Comparison of ENCODE assay signal across 1 cellular context in genomic region chr11:70203749-70204465, GRCh38.
TF ChIP-seq lines count a peak whose summit lies in the region.

No MANE protein-coding gene starts in this region.

TF ChIP-seq in K562, 482 proteins besides CTCF, POLR2A, EP300 and RAD21 (continued from another document and continues in another):
- TF ChIP-seq TFAP4 (CRISPR knock-in tag; IDR thresholded peaks at IDR 0.05; ENCODE audit: borderline replicate concordance) (peak; percentile 28; the same call in 1 of the 2 replicates), NBN (IDR thresholded peaks at IDR 0.05; ENCODE audit: low read depth) (peak; percentile 40; the same call in 1 of the 2 replicates), CEBPG (CRISPR knock-in tag; IDR thresholded peaks at IDR 0.05) (peak; percentile 14; the same call in 1 of the 2 replicates), CEBPG (tag; conservative IDR thresholded peaks at IDR 0.05 in 1 of 2, IDR thresholded peaks at IDR 0.05 in 1 of 2) (no peak), ZNF639 (CRISPR knock-in tag; conservative IDR thresholded peaks at IDR 0.05 in 1 of 2, IDR thresholded peaks at IDR 0.05 in 1 of 2) (peak in 1 of 2 experiments; percentile 47; a peak in 1 of 4 replicates), ZKSCAN3 (CRISPR knock-in tag; IDR thresholded peaks at IDR 0.05) (no peak), ZNF274 (IDR thresholded peaks at IDR 0.05; ENCODE audit: borderline replicate concordance, low read depth, low read length) (no peak), ZNF696 (CRISPR knock-in tag; conservative IDR thresholded peaks at IDR 0.05) (no peak), ATF3 (IDR thresholded peaks at IDR 0.05) (peak; percentile 93), ATF3 (CRISPR knock-in tag; conservative IDR thresholded peaks at IDR 0.05) (peak; percentile 91), ZC3H4 (CRISPR knock-in tag; IDR thresholded peaks at IDR 0.05; ENCODE audit: borderline replicate concordance) (no peak), TBP (optimal IDR thresholded peaks at IDR 0.05; ENCODE audit: low read depth, low read length) (no peak), POLR2H (tag; IDR thresholded peaks at IDR 0.05; ENCODE audit: low read depth) (peak; percentile 46; the same call in 1 of the 2 replicates), LEF1 (IDR thresholded peaks at IDR 0.05) (peak; percentile 85), KDM5B (IDR thresholded peaks at IDR 0.05; ENCODE audit: insufficient replicate concordance, low read depth, low read length) (peak; percentile 53), ZC3H11A (IDR thresholded peaks at IDR 0.05; ENCODE audit: low read depth, low read length) (no peak), ZBTB9 (CRISPR knock-in tag; IDR thresholded peaks at IDR 0.05) (no peak; the same call in 1 of the 2 replicates), ARNT (IDR thresholded peaks at IDR 0.05) (no peak), ZBTB1 (CRISPR knock-in tag; IDR thresholded peaks at IDR 0.05; ENCODE audit: borderline replicate concordance, low read depth) (no peak), TFAM (CRISPR knock-in tag; conservative IDR thresholded peaks at IDR 0.05) (no peak), ELF1 (tag; IDR thresholded peaks at IDR 0.05) (no peak), HNRNPLL (IDR thresholded peaks at IDR 0.05; ENCODE audit: low read depth, low read length, poor library complexity, severe bottlenecking) (peak; percentile 68), NCOA1 (IDR thresholded peaks at IDR 0.05; ENCODE audit: low read depth) (0 out of 2 replicates have a peak, but pooled peaks have one; percentile 17), FOXP1 (CRISPR knock-in tag; IDR thresholded peaks at IDR 0.05) (no peak), BACH1 (tag; IDR thresholded peaks at IDR 0.05) (peak; percentile 64), ZSCAN29 (IDR thresholded peaks at IDR 0.05) (no peak), SAFB2 (IDR thresholded peaks at IDR 0.05; ENCODE audit: borderline replicate concordance, low read depth, low read length, severe bottlenecking) (no peak), NFYB (IDR thresholded peaks at IDR 0.05; ENCODE audit: extremely low read depth, insufficient read length) (no peak), CHD2 (IDR thresholded peaks at IDR 0.05; ENCODE audit: low read depth, low read length) (peak; percentile 46; the same call in 1 of the 2 replicates), MTA1 (IDR thresholded peaks at IDR 0.05; ENCODE audit: borderline replicate concordance) (no peak), ZNF561 (CRISPR knock-in tag; conservative IDR thresholded peaks at IDR 0.05) (no peak), ARHGAP35 (IDR thresholded peaks at IDR 0.05; ENCODE audit: partially characterized antibody) (no peak), ZFP91 (CRISPR knock-in tag; IDR thresholded peaks at IDR 0.05) (no peak), HNRNPK (IDR thresholded peaks at IDR 0.05; ENCODE audit: low read depth, low read length, poor library complexity, severe bottlenecking) (no peak), FOXM1 (IDR thresholded peaks at IDR 0.05; ENCODE audit: low read depth) (no peak), FOXM1 (CRISPR knock-in tag; IDR thresholded peaks at IDR 0.05; ENCODE audit: low read depth) (no peak), ZNF3 (CRISPR knock-in tag; IDR thresholded peaks at IDR 0.05) (no peak), ZNF280A (IDR thresholded peaks at IDR 0.05; ENCODE audit: low read depth, partially characterized antibody) (no peak), ZNF583 (CRISPR knock-in tag; IDR thresholded peaks at IDR 0.05) (no peak), MYC (IDR thresholded peaks at IDR 0.05; ENCODE audit: low read depth, low read length) (peak; percentile 49; the same call in 1 of the 2 replicates), MYC (CRISPR knock-in tag; IDR thresholded peaks at IDR 0.05; ENCODE audit: borderline replicate concordance, low read depth) (no peak), RBM17 (IDR thresholded peaks at IDR 0.05; ENCODE audit: borderline replicate concordance, low read depth, low read length) (no peak), CHAMP1 (IDR thresholded peaks at IDR 0.05) (no peak), POLR2AphosphoS5 (IDR thresholded peaks at IDR 0.05; ENCODE audit: control insufficient read depth, insufficient read depth, low read depth, low read length) (peak; percentile 58; the same call in 1 of the 2 replicates), ILK (tag; IDR thresholded peaks at IDR 0.05; ENCODE audit: borderline replicate concordance, low read depth) (no peak), MNT (conservative IDR thresholded peaks at IDR 0.05) (peak in 1 of 2 experiments; percentile 11; a peak in 2 of 4 replicates), MXD1 (CRISPR knock-in tag; IDR thresholded peaks at IDR 0.05; ENCODE audit: borderline replicate concordance, poor library complexity, severe bottlenecking) (no peak), IFI16 (CRISPR knock-in tag; IDR thresholded peaks at IDR 0.05) (no peak), MAFG (tag; conservative IDR thresholded peaks at IDR 0.05) (peak; percentile 46), NCOR1 (IDR thresholded peaks at IDR 0.05) (no peak), AFF1 (IDR thresholded peaks at IDR 0.05; ENCODE audit: low read depth in 1 of 2, partially characterized antibody in 2 of 2) (no peak), EWSR1 (IDR thresholded peaks at IDR 0.05; ENCODE audit: borderline replicate concordance, low read depth, partially characterized antibody) (no peak), CBFA2T3 (IDR thresholded peaks at IDR 0.05) (no peak), NFIC (IDR thresholded peaks at IDR 0.05) (no peak), SP1 (CRISPR knock-in tag; IDR thresholded peaks at IDR 0.05) (no peak), NFRKB (IDR thresholded peaks at IDR 0.05; ENCODE audit: low read depth) (peak; percentile 42; the same call in 1 of the 2 replicates)
